Comparison of ENCODE assay signal across 8 cellular contexts in genomic region chr1:6246497-6247295, GRCh38. TPM values are rescaled to one million over a fixed set of nuclear protein-coding genes. Genes with fewer than 3 reads are reported as not detected.
DNase-seq lines count a peak whose midpoint lies in the region; ATAC-seq and TF ChIP-seq lines count a peak whose summit lies in the region.

No MANE protein-coding gene starts in this region.

- peaks cover 5% of the 10 kb centered on the region; the same call in 1 of the 2 replicates for H3K27me3 ChIP-seq in GM06990 (replicated peaks; ENCODE audit: control insufficient read depth, insufficient read depth, low read length)
- H3K27me3 ChIP-seq in Karpas-422 (ENCODE audit: low read length) = no peaks in the 10 kb centered on the region
- H3K27me3 ChIP-seq in tibial nerve = peaks cover 0 to 86% of the 10 kb centered on the region in 2 donors

- TF ChIP-seq CTCF in GM06990 (IDR thresholded peaks at IDR 0.05; ENCODE audit: insufficient read depth, low read length, poor library complexity, severe bottlenecking) (peak; percentile 89), osteocyte (IDR thresholded peaks at IDR 0.05) (peak; percentile 95), tibial nerve (IDR thresholded peaks at IDR 0.05) (peak; percentile 93 to 98 (median 96))

- H3K4me2 ChIP-seq in Karpas-422 (ENCODE audit: low read depth, low read length, poor library complexity, severe bottlenecking) = peak overlapping the region; percentile 60

- no peak overlapping the region for H3K9ac ChIP-seq in Karpas-422 (ENCODE audit: low read length)

- 3 to 5% methylated on average over 26 to 28 of the region's 28 CpGs for WGBS in tibial nerve, 2 donors

- no peaks in the 10 kb centered on the region for H3K9me3 Mint-ChIP-seq in osteocyte (ENCODE audit: unreplicated experiment)

- H2AFZ ChIP-seq in Karpas-422 (ENCODE audit: low read length) = no peak overlapping the region

- no peak for ATAC-seq in HG03460 (IDR thresholded peaks at IDR 0.05; ENCODE audit: unreplicated experiment)

- H3K27ac Mint-ChIP-seq in osteocyte (ENCODE audit: unreplicated experiment) = no peak overlapping the region

- H3K36me3 ChIP-seq in GM06990 (ENCODE audit: control insufficient read depth, insufficient read depth, low read length) (no peaks in the 10 kb centered on the region), Karpas-422 (ENCODE audit: insufficient read depth, low read length) (no peaks in the 10 kb centered on the region), tibial nerve (peaks cover 0 to 5% (median 0%) of the 10 kb centered on the region in 3 donors)

- H3K4me3 ChIP-seq in GM06990 (replicated peaks; ENCODE audit: low read depth, low read length) (no peak overlapping the region), Karpas-422 (ENCODE audit: low read length) (no peak overlapping the region), tibial nerve (no peak overlapping the region)

- peaks cover 43% of the 10 kb centered on the region for H3K27me3 Mint-ChIP-seq in osteocyte (ENCODE audit: unreplicated experiment)

- in situ Hi-C loops in SK-MEL-5 (cut with HindIII; ENCODE audit: low pct_unique_long_range_greater_than_20kb, low sequenced_read_pairs) = no loop called here

- peaks cover 12% of the 10 kb centered on the region for H4K20me1 ChIP-seq in Karpas-422 (ENCODE audit: insufficient read depth, low read depth, low read length)

- no peaks in the 10 kb centered on the region for H3K36me3 Mint-ChIP-seq in osteocyte (ENCODE audit: unreplicated experiment)

- peak; percentile 61 for DNase-seq in GM06990 (ENCODE audit: extremely low read depth, insufficient read length)
- peak; percentile 92 for DNase-seq in Karpas-422
- DNase-seq in SK-MEL-5 (ENCODE audit: low read depth, low spot score) = peak; percentile 67
- DNase-seq in activated naive CD4-positive, alpha-beta T cell treated with Interleukin-2 at 50 U/mL for 16 hours = peak; percentile 81
- peak; percentile 58 for DNase-seq in globus pallidus (ENCODE audit: low spot score)
- peak; percentile 93 for DNase-seq in osteocyte (ENCODE audit: extremely low spot score, unreplicated experiment)
- DNase-seq in tibial nerve (ENCODE audit: low spot score in 2 of 2) = peak; percentile 57

- H3K4me1 ChIP-seq in Karpas-422 (ENCODE audit: low read length) (peaks cover 15% of the 10 kb centered on the region), tibial nerve (peaks cover 0 to 55% (median 20%) of the 10 kb centered on the region in 4 donors)

- H3K9me3 ChIP-seq in Karpas-422 (ENCODE audit: low read length) (no peaks in the 10 kb centered on the region), tibial nerve (no peaks in the 10 kb centered on the region)

- no peak for TF ChIP-seq EP300 in tibial nerve (IDR thresholded peaks at IDR 0.05)

- H3K4me1 Mint-ChIP-seq in osteocyte (ENCODE audit: unreplicated experiment) = peaks cover 12% of the 10 kb centered on the region

- H3K79me2 ChIP-seq in Karpas-422 (ENCODE audit: low read length) = no peaks in the 10 kb centered on the region

- TF ChIP-seq POLR2A in tibial nerve (IDR thresholded peaks at IDR 0.05) = no peak

- no peaks in the 10 kb centered on the region for H3K9me2 ChIP-seq in Karpas-422 (replicated peaks; ENCODE audit: insufficient read depth, low read length)

- no peak overlapping the region for H3K27ac ChIP-seq in Karpas-422 (ENCODE audit: low read length)
- no peak overlapping the region for H3K27ac ChIP-seq in tibial nerve

- H3K4me3 Mint-ChIP-seq in osteocyte (ENCODE audit: unreplicated experiment) = peak overlapping the region; percentile 64

RNA-seq across cellular contexts. Expression of gene HES3, which starts 2.7 kb away (rescaled TPM):
- total RNA-seq in Karpas-422 (2014; rRNA removed; shearing (Covaris generic); ENCODE audit: low replicate concordance) = not detected in 2 replicates
- not detected in 2 replicates for total RNA-seq in SK-MEL-5 (2014; rRNA removed; shearing (Covaris generic))
- polyA plus RNA-seq in SK-MEL-5 (2015; cell fraction: cytosol; rRNA removed) = not detected in 2 replicates
- polyA plus RNA-seq in SK-MEL-5 (2015; cell fraction: nucleus; rRNA removed) = not detected in 2 replicates
- not detected in 2 replicates for total RNA-seq in osteocyte
- not detected for total RNA-seq in tibial nerve

RNA-seq across cellular contexts. Expression of gene ICMT, which starts 10.9 kb away (rescaled TPM):
- 31.4 and 38.9 TPM in 2 replicates for total RNA-seq in Karpas-422 (2014; rRNA removed; shearing (Covaris generic); ENCODE audit: low replicate concordance)
- 88.6 and 97.1 TPM in 2 replicates for total RNA-seq in SK-MEL-5 (2014; rRNA removed; shearing (Covaris generic))
- 81.7 and 106 TPM in 2 replicates for polyA plus RNA-seq in SK-MEL-5 (2015; cell fraction: cytosol; rRNA removed)
- 12.6 and 14.8 TPM in 2 replicates for polyA plus RNA-seq in SK-MEL-5 (2015; cell fraction: nucleus; rRNA removed)
- total RNA-seq in osteocyte (74.7 and 81.1 TPM in 2 replicates), tibial nerve (10 to 100 TPM; 49.0 to 53.2 (median 51.4) TPM)

RNA-seq across cellular contexts. Expression of gene GPR153, which starts 14.2 kb away (rescaled TPM):
- total RNA-seq in Karpas-422 (2014; rRNA removed; shearing (Covaris generic); ENCODE audit: low replicate concordance) = 3.4 and 3.9 TPM in 2 replicates
- 3.4 and 4.7 TPM in 2 replicates for total RNA-seq in SK-MEL-5 (2014; rRNA removed; shearing (Covaris generic))
- polyA plus RNA-seq in SK-MEL-5 (2015; cell fraction: cytosol; rRNA removed) = 5.4 and 6.4 TPM in 2 replicates
- 8.2 and 8.7 TPM in 2 replicates for polyA plus RNA-seq in SK-MEL-5 (2015; cell fraction: nucleus; rRNA removed)
- 4.2 and 4.4 TPM in 2 replicates for total RNA-seq in osteocyte
- total RNA-seq in tibial nerve = 10 to 100 TPM; 10.3 to 12.7 (median 11.3) TPM

RNA-seq across cellular contexts. Expression of gene RNF207, which starts 40.8 kb away (rescaled TPM):
- total RNA-seq in Karpas-422 (2014; rRNA removed; shearing (Covaris generic); ENCODE audit: low replicate concordance) = not detected in 2 replicates
- 1.5 and 2.9 TPM in 2 replicates for total RNA-seq in SK-MEL-5 (2014; rRNA removed; shearing (Covaris generic))
- 1.2 and 2.0 TPM in 2 replicates for polyA plus RNA-seq in SK-MEL-5 (2015; cell fraction: cytosol; rRNA removed)
- 22.0 and 121 TPM in 2 replicates for polyA plus RNA-seq in SK-MEL-5 (2015; cell fraction: nucleus; rRNA removed)
- total RNA-seq in osteocyte (12.4 TPM in 2 replicates), tibial nerve (100 to 1,000 TPM in 1 of 4 donors, 10 to 100 TPM in 3; 22.3 to 128 (median 42.3) TPM)

RNA-seq across cellular contexts. Expression of gene RPL22, which starts 47.3 kb away (rescaled TPM):
- total RNA-seq in Karpas-422 (2014; rRNA removed; shearing (Covaris generic); ENCODE audit: low replicate concordance) = 183 and 271 TPM in 2 replicates
- total RNA-seq in SK-MEL-5 (2014; rRNA removed; shearing (Covaris generic)) = 222 and 233 TPM in 2 replicates
- 181 and 197 TPM in 2 replicates for polyA plus RNA-seq in SK-MEL-5 (2015; cell fraction: cytosol; rRNA removed)
- polyA plus RNA-seq in SK-MEL-5 (2015; cell fraction: nucleus; rRNA removed) = 124 and 157 TPM in 2 replicates
- 359 and 373 TPM in 2 replicates for total RNA-seq in osteocyte
- total RNA-seq in tibial nerve = 100 to 1,000 TPM; 142 to 235 (median 159) TPM
